ENCODE assay signal across 34 cellular contexts in genomic region chr13:26806891-26807290, GRCh38. TPM values are rescaled to one million over a fixed set of nuclear protein-coding genes. Genes with fewer than 3 reads are reported as not detected.
"Had no signal": no experiment of that assay in that cellular context is flagged by ENCODE, and none has a peak within 500 bp of the region (broad histone marks: within the 10 kb centered on the region; RNA-seq: fewer than 3 reads in every experiment).

No MANE protein-coding gene starts in this region.

- H3K9me3 Mint-ChIP-seq: activated CD4-positive, alpha-beta memory T cell treated with anti-CD3 and anti-CD28 coated beads for 36 hours; activated CD4-positive, alpha-beta T cell treated with anti-CD3 and anti-CD28 coated beads, Interleukin-2, amount 10 ng/mL, durations not matched to agents 24 days and 14 days; activated naive CD4-positive, alpha-beta T cell treated with anti-CD3 and anti-CD28 coated beads, Interleukin-2, amount 10 ng/mL, durations not matched to agents 7 days and 5 days; activated naive CD4-positive, alpha-beta T cell treated with anti-CD3 and anti-CD28 coated beads, Interleukin-2, amount 50 U/mL, for 24 hours; activated T-cell treated with anti-CD3 and anti-CD28 coated beads, Interleukin-2, amount 50 U/mL, for 24 hours; activated T-helper 2 cell treated with anti-CD3 and anti-CD28 coated beads, Interferon-gamma antibody, Interleukin-2, Interleukin-4, amounts not matched to agents 10 μg/mL and 5 μg/mL and 100 μg/mL, durations not matched to agents 14 hours and 24 hours and 36 hours; T-helper 1 cell treated with Interleukin-12 subunit alpha and Interleukin-12 subunit beta and Interleukin-4 antibody, amounts not matched to agents 30 μg/mL and 1 μg/mL, for 36 hours; T-helper 2 cell treated with Interferon-gamma antibody and Interleukin-4, amounts not matched to agents 5 μg/mL and 100 μg/mL, for 36 hours had no signal

- ATAC-seq: activated CD8-positive, alpha-beta memory T cell treated with anti-CD3 and anti-CD28 coated beads, Interleukin-2, amount 10 ng/mL, durations not matched to agents 7 days and 5 days; activated CD8-positive, alpha-beta T cell treated with anti-CD3 and anti-CD28 coated beads for 36 hours; activated naive CD8-positive, alpha-beta T cell treated with anti-CD3 and anti-CD28 coated beads, Interleukin-2, amount 50 U/mL, for 24 hours had no signal

- H3K27ac Mint-ChIP-seq: activated B cell treated with CpG ODN at 0.5 μM for 24 hours; activated CD4-positive, alpha-beta memory T cell treated with anti-CD3 and anti-CD28 coated beads for 36 hours; activated CD4-positive, alpha-beta T cell treated with anti-CD3 and anti-CD28 coated beads, Interleukin-2, amount 10 ng/mL, durations not matched to agents 24 days and 14 days; activated CD8-positive, alpha-beta memory T cell treated with anti-CD3 and anti-CD28 coated beads, Interleukin-2, amount 10 ng/mL, durations not matched to agents 7 days and 5 days; activated CD8-positive, alpha-beta T cell treated with anti-CD3 and anti-CD28 coated beads for 36 hours; activated naive CD4-positive, alpha-beta T cell treated with anti-CD3 and anti-CD28 coated beads, Interleukin-2, amount 10 ng/mL, durations not matched to agents 7 days and 5 days; activated naive CD4-positive, alpha-beta T cell treated with anti-CD3 and anti-CD28 coated beads, Interleukin-2, amount 50 U/mL, for 24 hours; activated naive CD8-positive, alpha-beta T cell; activated naive CD8-positive, alpha-beta T cell treated with anti-CD3 and anti-CD28 coated beads, Interleukin-2, amount 10 ng/mL, durations not matched to agents 7 days and 5 days; activated naive CD8-positive, alpha-beta T cell treated with anti-CD3 and anti-CD28 coated beads, Interleukin-2, amount 50 U/mL, for 24 hours; activated T-cell treated with anti-CD3 and anti-CD28 coated beads, Interleukin-2, amount 50 U/mL, for 24 hours; activated T-helper 2 cell treated with anti-CD3 and anti-CD28 coated beads, Interferon-gamma antibody, Interleukin-2, Interleukin-4, amounts not matched to agents 10 μg/mL and 5 μg/mL and 100 μg/mL, durations not matched to agents 14 hours and 24 hours and 36 hours; brain; T-helper 2 cell treated with Interferon-gamma antibody and Interleukin-4, amounts not matched to agents 5 μg/mL and 100 μg/mL, for 36 hours had no signal

- H3K27ac ChIP-seq: ascending aorta, VCaP had no signal

- H3K4me1 Mint-ChIP-seq: activated B cell treated with CpG ODN at 0.5 μM for 24 hours; activated CD4-positive, alpha-beta T cell treated with anti-CD3 and anti-CD28 coated beads, Interleukin-2, amount 10 ng/mL, durations not matched to agents 24 days and 14 days; activated CD8-positive, alpha-beta memory T cell treated with anti-CD3 and anti-CD28 coated beads, Interleukin-2, amount 10 ng/mL, durations not matched to agents 7 days and 5 days; activated naive CD4-positive, alpha-beta T cell treated with anti-CD3 and anti-CD28 coated beads, Interleukin-2, amount 10 ng/mL, durations not matched to agents 7 days and 5 days; activated naive CD4-positive, alpha-beta T cell treated with anti-CD3 and anti-CD28 coated beads, Interleukin-2, amount 50 U/mL, for 24 hours; activated naive CD8-positive, alpha-beta T cell treated with anti-CD3 and anti-CD28 coated beads, Interleukin-2, amount 10 ng/mL, durations not matched to agents 7 days and 5 days; activated naive CD8-positive, alpha-beta T cell treated with anti-CD3 and anti-CD28 coated beads, Interleukin-2, amount 50 U/mL, for 24 hours had no signal

- H3K27me3 ChIP-seq: ascending aorta had no signal

- H3K4me3 Mint-ChIP-seq: activated B cell treated with CpG ODN at 0.5 μM for 24 hours; activated CD4-positive, alpha-beta memory T cell treated with anti-CD3 and anti-CD28 coated beads for 36 hours; activated CD4-positive, alpha-beta T cell treated with anti-CD3 and anti-CD28 coated beads, Interleukin-2, amount 10 ng/mL, durations not matched to agents 24 days and 14 days; activated CD8-positive, alpha-beta memory T cell treated with anti-CD3 and anti-CD28 coated beads, Interleukin-2, amount 10 ng/mL, durations not matched to agents 7 days and 5 days; activated CD8-positive, alpha-beta T cell treated with anti-CD3 and anti-CD28 coated beads for 36 hours; activated naive CD4-positive, alpha-beta T cell treated with anti-CD3 and anti-CD28 coated beads, Interleukin-2, amount 10 ng/mL, durations not matched to agents 7 days and 5 days; activated naive CD4-positive, alpha-beta T cell treated with anti-CD3 and anti-CD28 coated beads, Interleukin-2, amount 50 U/mL, for 24 hours; activated naive CD8-positive, alpha-beta T cell; activated naive CD8-positive, alpha-beta T cell treated with anti-CD3 and anti-CD28 coated beads, Interleukin-2, amount 10 ng/mL, durations not matched to agents 7 days and 5 days; activated naive CD8-positive, alpha-beta T cell treated with anti-CD3 and anti-CD28 coated beads, Interleukin-2, amount 50 U/mL, for 24 hours; activated T-cell treated with anti-CD3 and anti-CD28 coated beads, Interleukin-2, amount 50 U/mL, for 24 hours; brain; T-helper 1 cell treated with Interleukin-12 subunit alpha and Interleukin-12 subunit beta and Interleukin-4 antibody, amounts not matched to agents 30 μg/mL and 1 μg/mL, for 36 hours; T-helper 2 cell treated with Interferon-gamma antibody and Interleukin-4, amounts not matched to agents 5 μg/mL and 100 μg/mL, for 36 hours had no signal

- H3K36me3 ChIP-seq: ascending aorta had no signal

- H3K4me1 ChIP-seq: ascending aorta had no signal

- H3K4me3 ChIP-seq: ascending aorta had no signal

- H3K36me3 Mint-ChIP-seq: activated CD4-positive, alpha-beta memory T cell treated with anti-CD3 and anti-CD28 coated beads for 36 hours; activated CD8-positive, alpha-beta memory T cell treated with anti-CD3 and anti-CD28 coated beads, Interleukin-2, amount 10 ng/mL, durations not matched to agents 7 days and 5 days; activated naive CD4-positive, alpha-beta T cell treated with anti-CD3 and anti-CD28 coated beads, Interleukin-2, amount 10 ng/mL, durations not matched to agents 7 days and 5 days; activated naive CD4-positive, alpha-beta T cell treated with anti-CD3 and anti-CD28 coated beads, Interleukin-2, amount 50 U/mL, for 24 hours; activated naive CD8-positive, alpha-beta T cell; activated naive CD8-positive, alpha-beta T cell treated with anti-CD3 and anti-CD28 coated beads, Interleukin-2, amount 10 ng/mL, durations not matched to agents 7 days and 5 days; brain had no signal

- H3K9me3 ChIP-seq: ascending aorta had no signal

- DNase-seq: activated B cell treated with CpG ODN at 0.5 μM for 24 hours; activated CD4-positive, alpha-beta memory T cell treated with anti-CD3 and anti-CD28 coated beads for 36 hours; activated CD4-positive, alpha-beta T cell treated with anti-CD3 and anti-CD28 coated beads for 4 hours; activated CD4-positive, alpha-beta T cell treated with anti-CD3 and anti-CD28 coated beads, Interleukin-2, amount 10 ng/mL, durations not matched to agents 24 days and 14 days; activated CD4-positive, alpha-beta T cell treated with anti-CD3 and anti-CD28 coated beads, Interleukin-2, amount 50 U/mL, for 1 hour; activated CD4-positive, alpha-beta T cell treated with anti-CD3 and anti-CD28 coated beads, Interleukin-2, amount 50 U/mL, for 4 hours; activated CD4-positive, CD25-positive, alpha-beta regulatory T cell treated with anti-CD3 and anti-CD28 coated beads, Interleukin-2, amount 50 U/mL, for 72 hours; activated CD8-positive, alpha-beta memory T cell treated with anti-CD3 and anti-CD28 coated beads, Interleukin-2, amount 10 ng/mL, durations not matched to agents 7 days and 5 days; activated CD8-positive, alpha-beta memory T cell treated with anti-CD3 and anti-CD28 coated beads, Interleukin-2, amount 50 U/mL, for 48 hours; activated CD8-positive, alpha-beta T cell treated with anti-CD3 and anti-CD28 coated beads for 36 hours; activated effector memory CD4-positive, alpha-beta T cell treated with Interleukin-2 at 50 U/mL for 16 hours; activated gamma-delta T cell; activated naive CD4-positive, alpha-beta T cell treated with anti-CD3 and anti-CD28 coated beads, Interleukin-2, amount 10 ng/mL, durations not matched to agents 7 days and 5 days; activated naive CD4-positive, alpha-beta T cell treated with Interleukin-2 at 50 U/mL for 16 hours; activated naive CD8-positive, alpha-beta T cell treated with anti-CD3 and anti-CD28 coated beads, Interleukin-2, amount 10 ng/mL, durations not matched to agents 7 days and 5 days; activated naive CD8-positive, alpha-beta T cell treated with anti-CD3 and anti-CD28 coated beads, Interleukin-2, amount 50 U/mL, for 24 hours; activated T-cell treated with anti-CD3 and anti-CD28 coated beads, Interleukin-2, amount 50 U/mL, for 24 hours; activated T-cell treated with anti-CD3 and anti-CD28 coated beads, Interleukin-2, amount 50 U/mL, for 48 hours; amygdala; anterior cingulate cortex; central memory CD4-positive, alpha-beta T cell; SW 1271; T-helper 1 cell; T-helper 2 cell; T-helper 9 cell had no signal

RNA-seq across cellular contexts. Expression of gene GPR12, which starts 46.3 kb away (rescaled TPM):
- total RNA-seq: activated B cell treated with CpG ODN at 0.5 μM for 24 hours; activated CD4-positive, alpha-beta memory T cell treated with anti-CD3 and anti-CD28 coated beads for 36 hours; activated CD4-positive, alpha-beta T cell treated with anti-CD3 and anti-CD28 coated beads, Interleukin-2, amount 10 ng/mL, durations not matched to agents 24 days and 14 days; activated CD8-positive, alpha-beta memory T cell treated with anti-CD3 and anti-CD28 coated beads, Interleukin-2, amount 10 ng/mL, durations not matched to agents 7 days and 5 days; activated CD8-positive, alpha-beta T cell treated with anti-CD3 and anti-CD28 coated beads for 36 hours; activated naive CD8-positive, alpha-beta T cell treated with anti-CD3 and anti-CD28 coated beads, Interleukin-2, amount 10 ng/mL, durations not matched to agents 7 days and 5 days; activated T-helper 2 cell treated with anti-CD3 and anti-CD28 coated beads, Interferon-gamma antibody, Interleukin-2, Interleukin-4, amounts not matched to agents 10 μg/mL and 5 μg/mL and 100 μg/mL, durations not matched to agents 14 hours and 24 hours and 36 hours; ascending aorta; cardiac septum had no signal
